Comparison of ENCODE assay signal across 8 cellular contexts in the genomic region with DNA sequence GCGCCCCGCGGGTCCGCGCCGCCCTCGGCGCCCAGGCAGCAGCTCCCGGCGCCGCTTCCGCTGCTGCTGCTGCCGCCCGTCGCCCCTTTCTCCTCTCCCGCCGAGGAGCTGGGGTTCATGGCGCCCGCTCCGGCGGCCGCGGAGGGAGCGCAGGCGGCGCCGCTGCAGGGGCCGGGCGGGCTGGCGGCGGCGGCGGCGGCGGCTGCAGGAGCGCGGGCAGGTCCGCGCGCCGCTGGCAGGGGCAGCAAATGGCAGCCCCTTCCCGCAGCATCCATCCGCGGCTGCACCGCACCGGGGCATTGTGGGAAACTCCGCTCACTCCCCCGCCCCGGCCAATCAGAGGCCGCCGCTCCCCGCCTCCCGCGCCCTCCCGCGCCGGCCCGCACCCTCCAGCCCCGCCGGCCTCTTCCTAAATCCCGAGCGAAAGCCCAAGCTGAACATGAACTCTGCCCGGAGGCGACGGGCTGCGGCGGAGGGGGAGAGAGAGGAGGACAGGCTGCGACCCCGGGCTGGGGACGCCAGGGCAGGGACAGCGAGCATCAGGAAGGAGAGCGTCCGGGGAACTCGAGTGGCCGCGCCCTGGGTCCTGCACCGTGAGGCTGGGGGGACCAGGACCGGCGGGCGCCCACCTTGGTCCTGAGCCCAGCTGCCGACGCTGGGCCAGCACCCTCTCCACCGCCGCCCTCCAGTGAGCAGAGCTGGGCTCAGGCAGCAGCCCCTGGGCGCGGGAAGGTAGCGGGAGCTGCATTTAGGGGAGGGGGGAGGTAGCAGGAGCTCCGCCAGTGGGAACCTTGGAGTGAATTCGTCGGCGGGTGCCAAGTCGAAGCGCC. TPM values are rescaled to one million over a fixed set of nuclear protein-coding genes. Genes with fewer than 3 reads are reported as not detected.
DNase-seq lines count a peak whose midpoint lies in the region; ATAC-seq and TF ChIP-seq lines count a peak whose summit lies in the region.

A gene (minus strand): TSS at position 387 of the 830 bp plus-strand sequence.

- no peaks in the 10 kb centered on the region for H3K9me3 ChIP-seq in neural cell (ENCODE audit: low read length)

- TF ChIP-seq CTCF in GM12875 (IDR thresholded peaks at IDR 0.05; ENCODE audit: borderline replicate concordance, insufficient read depth, low read depth, low read length) (no peak), WI38 (IDR thresholded peaks at IDR 0.05; ENCODE audit: low read depth, low read length) (no peak), fibroblast of pulmonary artery (IDR thresholded peaks at IDR 0.05; ENCODE audit: low read length, missing control alignments) (no peak), neural cell (IDR thresholded peaks at IDR 0.05; ENCODE audit: poor library complexity, severe bottlenecking) (no peak)

- no peak for TF ChIP-seq RAD21 in neural cell (conservative IDR thresholded peaks at IDR 0.05)

- peaks cover 34% of the 10 kb centered on the region for H3K79me2 ChIP-seq in neural cell (replicated peaks; ENCODE audit: insufficient read depth, low read length)

- H3F3A ChIP-seq in neural cell (ENCODE audit: insufficient read depth, low read length, poor library complexity, severe bottlenecking) = no peaks in the 10 kb centered on the region

- no peaks in the 10 kb centered on the region for H3K27me3 ChIP-seq in neural cell (ENCODE audit: insufficient read depth, low read depth, low read length)

- DNase-seq in fibroblast of pulmonary artery (ENCODE audit: low read depth) (no peak), MV-4-11 (lab: John Stamatoyannopoulos, UW) (no peak), SHP77 treated with DMSO at 0.1 percent for 48 hours (lab: John Stamatoyannopoulos, UW) (no peak), NCI-H226 (no peak)

- peak within 1 kb of the TSS; percentile 98 for H3K4me2 ChIP-seq in neural cell (ENCODE audit: low read length)

- peak within 1 kb of the TSS; percentile 92 for H3K9ac ChIP-seq in neural cell (ENCODE audit: low read length)

- H3K36me3 ChIP-seq in neural cell (ENCODE audit: insufficient read depth, low read length) = no peaks in the 10 kb centered on the region

- no peak for TF ChIP-seq EP300 in neural cell (conservative IDR thresholded peaks at IDR 0.05; ENCODE audit: poor library complexity, severe bottlenecking)

- H2AFZ ChIP-seq in neural cell (ENCODE audit: low read depth, low read length) = peak within 1 kb of the TSS; percentile 82

- H3K4me3 ChIP-seq in GM12875 (ENCODE audit: low read depth, low read length) = peak within 1 kb of the TSS; percentile 23
- H3K4me3 ChIP-seq in WI38 (ENCODE audit: low read depth, low read length) = peak within 1 kb of the TSS; percentile 57
- H3K4me3 ChIP-seq in fibroblast of pulmonary artery (replicated peaks; ENCODE audit: low read depth, low read length) = peak within 1 kb of the TSS; percentile 43
- peak within 1 kb of the TSS; percentile 95 for H3K4me3 ChIP-seq in neural cell (ENCODE audit: low read length)

- no peaks in the 10 kb centered on the region for H3K9me2 ChIP-seq in neural cell (ENCODE audit: insufficient read depth, low read length)

- H3K27ac ChIP-seq in neural cell (ENCODE audit: low read length) = peak within 1 kb of the TSS; percentile 84

- no peaks in the 10 kb centered on the region for H4K20me1 ChIP-seq in neural cell (ENCODE audit: insufficient read depth)

- ATAC-seq in HG02678 (IDR thresholded peaks at IDR 0.05; ENCODE audit: unreplicated experiment) = peak; percentile 47

TF ChIP-seq in neural cell, 6 proteins besides CTCF, POLR2A, EP300 and RAD21:
- peak; percentile 91 for TF ChIP-seq TAF1 (IDR thresholded peaks at IDR 0.05; ENCODE audit: low read depth)
- peak; percentile 41 for TF ChIP-seq SMC3 (conservative IDR thresholded peaks at IDR 0.05; ENCODE audit: poor library complexity)
- TF ChIP-seq POLR2AphosphoS5 (IDR thresholded peaks at IDR 0.05) = peak; percentile 76
- no peak for TF ChIP-seq MXI1 (conservative IDR thresholded peaks at IDR 0.05; ENCODE audit: poor library complexity, severe bottlenecking)

RNA-seq across cellular contexts. Expression of the gene that starts here (rescaled TPM):
- polyA plus RNA-seq in neural cell = 15.7 and 15.8 TPM in 2 replicates
- polyA minus RNA-seq in neural cell = 85.0 and 91.0 TPM in 2 replicates

Comparison
In these comparisons a context has a peak if more than half of its experiments do, and no peak if none do; other contexts are left out.
1. H3K4me3 ChIP-seq: peak in every context shown above with its lines; median percentile 95 in neural cell; 57 in WI38; 43 in fibroblast of pulmonary artery; 23 in GM12875.